23 cellular contexts compared by ENCODE assay signal in the genomic region with DNA sequence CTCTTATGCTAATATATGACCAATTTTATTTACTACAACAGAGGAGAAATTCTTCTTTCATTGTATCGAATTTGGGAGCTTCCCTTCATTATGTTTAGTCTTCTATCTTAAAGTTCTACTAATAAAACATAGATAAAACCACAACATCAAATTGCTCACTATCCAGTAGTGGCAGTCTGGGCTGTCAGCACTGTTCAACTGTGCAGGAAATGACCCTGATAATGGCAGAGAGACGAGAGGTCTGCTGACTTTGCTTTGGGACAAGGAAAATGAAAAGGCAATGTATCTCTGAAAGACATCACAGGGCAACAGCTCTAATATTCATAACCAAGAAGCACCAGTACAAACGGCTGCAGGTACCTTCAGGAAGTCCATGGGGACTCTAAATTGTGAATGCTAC. TPM values are rescaled to one million over a fixed set of nuclear protein-coding genes. Genes with fewer than 3 reads are reported as not detected.
DNase-seq lines count a peak whose midpoint lies in the region; ATAC-seq and TF ChIP-seq lines count a peak whose summit lies in the region.
"Had no signal": no experiment of that assay in that cellular context is flagged by ENCODE, and none has a peak within 500 bp of the region (broad histone marks: within the 10 kb centered on the region; RNA-seq: fewer than 3 reads in every experiment).

No MANE protein-coding gene starts in this region.

- in situ Hi-C loops in gastrocnemius medialis (cut with MboI; ENCODE audit: low sequenced_read_pairs in 4 of 4) = no loop called here

- H3K27me3 ChIP-seq in cardiac muscle cell (no peaks in the 10 kb centered on the region), right atrium auricular region (no peaks in the 10 kb centered on the region), gastrocnemius medialis (no peaks in the 10 kb centered on the region)
- H3K27me3 ChIP-seq: BLaER1 treated with 17β-estradiol and CSF1 and Interleukin-3, amounts not matched to agents 10 nM and 100 nM had no signal

- peak overlapping the region; percentile 76 for H3K27ac ChIP-seq in cardiac muscle cell
- H3K27ac ChIP-seq in right atrium auricular region = peak overlapping the region; percentile 37 to 50
- H3K27ac ChIP-seq in gastrocnemius medialis = peak overlapping the region; percentile 76 to 89 (median 85)
- H3K27ac ChIP-seq: A549; BLaER1 treated with 17β-estradiol and CSF1 and Interleukin-3, amounts not matched to agents 10 nM and 100 nM; GM23248; PC-9 had no signal

- DNase-seq in dermis blood vessel endothelial cell = peak; percentile 14
- DNase-seq in cardiac muscle cell (ENCODE audit: low read depth in 1 of 2, low spot score in 1 of 2) = no peak
- DNase-seq in right atrium auricular region (ENCODE audit: low spot score) = no peak
- DNase-seq in gastrocnemius medialis = no peak
- no peak for DNase-seq in NCI-H748 (lab: John Stamatoyannopoulos, UW; ENCODE audit: unreplicated experiment)
- DNase-seq in activated CD4-positive, alpha-beta T cell treated with anti-CD3 and anti-CD28 coated beads, Interleukin-2, amount 50 U/mL, for 48 hours = no peak
- DNase-seq in activated CD8-positive, alpha-beta memory T cell treated with anti-CD3 and anti-CD28 coated beads, Interleukin-2, amount 50 U/mL, for 4 hours = no peak
- DNase-seq: AML-193; Caco-2; CD8-positive, alpha-beta T cell; GM23248; H7; Kasumi-1; NCI-H1092 treated with DMSO at 0.1 percent for 48 hours; NCI-H1436; NCI-H187; NCI-H524; NCI-H774; PC-9; RPMI8226; SHP77 treated with DMSO at 0.1 percent for 48 hours had no signal

- TF ChIP-seq CTCF in cardiac muscle cell (IDR thresholded peaks at IDR 0.05; ENCODE audit: low read depth, low read length) (no peak), right atrium auricular region (IDR thresholded peaks at IDR 0.05) (no peak), gastrocnemius medialis (IDR thresholded peaks at IDR 0.05 in 4 of 5, conservative IDR thresholded peaks at IDR 0.05 in 1 of 5) (no peak)

- no peak for ATAC-seq in gastrocnemius medialis
- ATAC-seq: A549; CD8-positive, alpha-beta T cell had no signal

- H3K9me3 ChIP-seq in cardiac muscle cell (ENCODE audit: low read depth) (no peaks in the 10 kb centered on the region), right atrium auricular region (no peaks in the 10 kb centered on the region), gastrocnemius medialis (no peaks in the 10 kb centered on the region)
- H3K9me3 ChIP-seq: A549; BLaER1 treated with 17β-estradiol and CSF1 and Interleukin-3, amounts not matched to agents 10 nM and 100 nM; Caco-2 had no signal

- TF ChIP-seq POLR2A in gastrocnemius medialis (IDR thresholded peaks at IDR 0.05) = no peak

- H3K4me1 ChIP-seq in cardiac muscle cell (ENCODE audit: low read depth) = no peaks in the 10 kb centered on the region
- peaks cover 0 to 6% of the 10 kb centered on the region in 2 donors for H3K4me1 ChIP-seq in right atrium auricular region
- H3K4me1 ChIP-seq in gastrocnemius medialis = peaks cover 13 to 24% of the 10 kb centered on the region in 2 donors
- H3K4me1 ChIP-seq: A549; BLaER1 treated with 17β-estradiol and CSF1 and Interleukin-3, amounts not matched to agents 10 nM and 100 nM; Caco-2 had no signal

- intact Hi-C loops in gastrocnemius medialis (cut with DNase I; ENCODE audit: low total_unique reads) = no loop called here

- H3K4me3 ChIP-seq in cardiac muscle cell (no peak overlapping the region), right atrium auricular region (no peak overlapping the region), gastrocnemius medialis (no peak overlapping the region)
- H3K4me3 ChIP-seq: A549; BLaER1 treated with 17β-estradiol and CSF1 and Interleukin-3, amounts not matched to agents 10 nM and 100 nM; GM23248; PC-9 had no signal

- H3K36me3 ChIP-seq in cardiac muscle cell (peaks cover 50% of the 10 kb centered on the region), right atrium auricular region (peaks cover 27% of the 10 kb centered on the region), gastrocnemius medialis (peaks cover 0 to 18% of the 10 kb centered on the region in 2 donors)

RNA-seq across cellular contexts. Expression of a gene that starts 44.4 kb away (rescaled TPM):
- 58.0 and 115 TPM in 2 replicates for total RNA-seq in dermis blood vessel endothelial cell
- total RNA-seq in cardiac muscle cell = 58.1 and 122 TPM in 2 replicates
- 38.1 and 77.8 TPM in 2 replicates for polyA plus RNA-seq in cardiac muscle cell
- 10 to 100 TPM; 30.9 to 43.2 TPM for total RNA-seq in right atrium auricular region
- total RNA-seq in gastrocnemius medialis = 10 to 100 TPM; 43.6 to 89.6 (median 65.0) TPM
